Comparison of ENCODE assay signal across 1 cellular context in the genomic region with DNA sequence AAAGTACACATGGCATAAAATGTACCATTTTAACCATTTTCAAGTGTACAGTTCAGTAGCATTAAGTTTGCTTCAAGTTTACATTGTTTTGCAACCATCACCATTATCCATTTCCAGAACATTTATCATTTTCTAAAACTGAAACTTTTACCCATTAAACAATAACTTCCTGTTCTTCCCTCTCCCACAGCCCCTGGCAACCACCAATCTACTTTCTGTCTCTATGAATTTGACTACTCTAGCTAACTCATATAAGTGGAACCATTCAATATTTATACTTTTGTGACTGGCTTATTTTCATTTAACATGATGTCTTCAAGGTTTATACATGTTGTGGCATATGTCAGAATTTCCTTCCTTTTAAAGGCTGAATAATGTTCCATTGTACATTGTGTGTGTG.
TF ChIP-seq lines count a peak whose summit lies in the region.

No MANE protein-coding gene starts in this region.

TF ChIP-seq in IMR-90, 13 proteins besides CTCF, POLR2A, EP300 and RAD21:
- TF ChIP-seq RFX5 (IDR thresholded peaks at IDR 0.05; ENCODE audit: low read depth, low read length) (no peak), MAFK (IDR thresholded peaks at IDR 0.05; ENCODE audit: low read depth, low read length) (no peak), MAZ (IDR thresholded peaks at IDR 0.05; ENCODE audit: borderline replicate concordance, low read depth, low read length) (no peak), NFE2L2 (IDR thresholded peaks at IDR 0.05; ENCODE audit: low read depth, low read length) (no peak), CEBPB (IDR thresholded peaks at IDR 0.05; ENCODE audit: low read depth, low read length) (no peak), FOS (IDR thresholded peaks at IDR 0.05; ENCODE audit: low read depth, low read length) (no peak), MXI1 (IDR thresholded peaks at IDR 0.05; ENCODE audit: borderline replicate concordance, low read depth, low read length) (no peak)
- TF ChIP-seq, protein P1, sequence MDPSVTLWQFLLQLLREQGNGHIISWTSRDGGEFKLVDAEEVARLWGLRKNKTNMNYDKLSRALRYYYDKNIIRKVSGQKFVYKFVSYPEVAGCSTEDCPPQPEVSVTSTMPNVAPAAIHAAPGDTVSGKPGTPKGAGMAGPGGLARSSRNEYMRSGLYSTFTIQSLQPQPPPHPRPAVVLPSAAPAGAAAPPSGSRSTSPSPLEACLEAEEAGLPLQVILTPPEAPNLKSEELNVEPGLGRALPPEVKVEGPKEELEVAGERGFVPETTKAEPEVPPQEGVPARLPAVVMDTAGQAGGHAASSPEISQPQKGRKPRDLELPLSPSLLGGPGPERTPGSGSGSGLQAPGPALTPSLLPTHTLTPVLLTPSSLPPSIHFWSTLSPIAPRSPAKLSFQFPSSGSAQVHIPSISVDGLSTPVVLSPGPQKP (IDR thresholded peaks at IDR 0.05; ENCODE audit: borderline replicate concordance, low read depth, low read length): no peak
